Comparison of ENCODE assay signal across 18 cellular contexts in genomic region chr17:76051071-76051467, GRCh38. TPM values are rescaled to one million over a fixed set of nuclear protein-coding genes. Genes with fewer than 3 reads are reported as not detected.
DNase-seq lines count a peak whose midpoint lies in the region; ATAC-seq and TF ChIP-seq lines count a peak whose summit lies in the region.
"Had no signal": no experiment of that assay in that cellular context is flagged by ENCODE, and none has a peak within 500 bp of the region (broad histone marks: within the 10 kb centered on the region; RNA-seq: fewer than 3 reads in every experiment).

No MANE protein-coding gene starts in this region.

- H4K20me1 ChIP-seq in H9 (ENCODE audit: control insufficient read depth, insufficient read depth, insufficient read length) = no peaks in the 10 kb centered on the region

- H2AK5ac ChIP-seq in H9 (ENCODE audit: insufficient read length, low read length) = no peak overlapping the region

- H3T11ph ChIP-seq in H9 (ENCODE audit: low read length) = no peak overlapping the region

- H3K4me1 Mint-ChIP-seq in H9 = peaks cover 3 to 15% of the 10 kb centered on the region in 2 experiments
- H3K4me1 Mint-ChIP-seq in Caco-2 (ENCODE audit: low read depth, unreplicated experiment) = peaks cover 9% of the 10 kb centered on the region

- H3K4me3 Mint-ChIP-seq in H9 (no peak overlapping the region), Caco-2 (ENCODE audit: unreplicated experiment) (no peak overlapping the region)

- H3K9me3 Mint-ChIP-seq in H9 (no peaks in the 10 kb centered on the region), Caco-2 (ENCODE audit: unreplicated experiment) (no peaks in the 10 kb centered on the region)

- no peaks in the 10 kb centered on the region for H3K23me2 ChIP-seq in H9 (ENCODE audit: insufficient read length, low read depth, low read length, poor library complexity, severe bottlenecking)

- no peaks in the 10 kb centered on the region for H3K79me1 ChIP-seq in H9 (ENCODE audit: insufficient read depth, low read depth, low read length, poor library complexity, severe bottlenecking)

- H3K79me2 ChIP-seq in H9 (ENCODE audit: insufficient read depth, low read length) = no peaks in the 10 kb centered on the region

- H4K8ac ChIP-seq in H9 (replicated peaks; ENCODE audit: insufficient read length, low read depth, low read length) = no peak overlapping the region

- DNase-seq in H9 (no peak), iris pigment epithelial cell (ENCODE audit: low read depth) (peak; percentile 50), psoas muscle (no peak), left ventricle myocardium inferior (no peak), heart left ventricle (no peak), Caco-2 (no peak)
- DNase-seq: activated CD4-positive, alpha-beta T cell treated with anti-CD3 and anti-CD28 coated beads for 1 hour; erythroblast; glutamatergic neuron; islet precursor cell; KBM-7; NCI-H1417 treated with DMSO at 0.1 percent for 48 hours; NCI-H226; Right ventricle myocardium superior had no signal

- no peak overlapping the region for H2BK15ac ChIP-seq in H9 (ENCODE audit: low read depth, low read length)

- no peaks in the 10 kb centered on the region for H3K4me1 ChIP-seq in H9 (ENCODE audit: insufficient read depth, low read length)
- no peaks in the 10 kb centered on the region for H3K4me1 ChIP-seq in psoas muscle
- peaks cover 7% of the 10 kb centered on the region for H3K4me1 ChIP-seq in left ventricle myocardium inferior
- H3K4me1 ChIP-seq in heart left ventricle = peaks cover 0 to 6% (median 0%) of the 10 kb centered on the region in 12 donors
- peaks cover 13% of the 10 kb centered on the region for H3K4me1 ChIP-seq in Caco-2

- no peak overlapping the region for H3K27ac ChIP-seq in H9 (ENCODE audit: insufficient read length, low read depth, low read length)
- H3K27ac ChIP-seq in VCaP = peak overlapping the region; percentile 74
- H3K27ac ChIP-seq in psoas muscle = peak overlapping the region; percentile 26
- no peak overlapping the region for H3K27ac ChIP-seq in left ventricle myocardium inferior (replicated peaks)
- H3K27ac ChIP-seq in heart left ventricle = no peak overlapping the region

- no peak overlapping the region for H4K91ac ChIP-seq in H9 (ENCODE audit: insufficient read length, low read depth, low read length)

- H3K56ac ChIP-seq in H9 (ENCODE audit: insufficient read length, low read depth, low read length) = no peak overlapping the region

- no peak for TF ChIP-seq POLR2A in heart left ventricle (IDR thresholded peaks at IDR 0.05)

- H3K27ac Mint-ChIP-seq in H9 = peak overlapping the region in 2 of 3 experiments; percentile 48 to 63; a peak in 3 of 7 replicates
- H3K27ac Mint-ChIP-seq in Caco-2 (ENCODE audit: unreplicated experiment) = no peak overlapping the region

- H3K9ac ChIP-seq in H9 (ENCODE audit: extremely low read depth, insufficient read length, low read length) = no peak overlapping the region

- no peak overlapping the region for H3K4me3 ChIP-seq in psoas muscle
- no peak overlapping the region for H3K4me3 ChIP-seq in left ventricle myocardium inferior
- H3K4me3 ChIP-seq in heart left ventricle = no peak overlapping the region
- no peak overlapping the region for H3K4me3 ChIP-seq in Caco-2 (ENCODE audit: low read depth, low read length)

- H3K18ac ChIP-seq in H9 (ENCODE audit: insufficient read length, low read depth, low read length) = no peak overlapping the region

- no peak overlapping the region for H2AFZ ChIP-seq in H9 (ENCODE audit: low read length)

- H3K23ac ChIP-seq in H9 (ENCODE audit: insufficient read length, low read depth, low read length) = no peak overlapping the region

- CTCF ChIA-PET in Caco-2 (lab: Charles Lee) = no interaction called here

- no peak overlapping the region for H2BK120ac ChIP-seq in H9 (ENCODE audit: low read depth, low read length, poor library complexity, severe bottlenecking)

- H3K27me3 ChIP-seq in H9 (ENCODE audit: insufficient read depth, low read length) (no peaks in the 10 kb centered on the region), psoas muscle (ENCODE audit: insufficient read depth in 3 of 3, low read length in 2 of 3) (no peaks in the 10 kb centered on the region), left ventricle myocardium inferior (ENCODE audit: low read depth) (no peaks in the 10 kb centered on the region), heart left ventricle (no peaks in the 10 kb centered on the region), Caco-2 (replicated peaks; ENCODE audit: control insufficient read depth, insufficient read depth, low read length) (no peaks in the 10 kb centered on the region)

- no peak overlapping the region for H3K4ac ChIP-seq in H9 (ENCODE audit: low read depth, low read length)

- H2BK5ac ChIP-seq in H9 (ENCODE audit: insufficient read length, low read length) = no peak overlapping the region

- H3K9me3 ChIP-seq in H9 (ENCODE audit: control insufficient read depth, low read depth, low read length) (no peaks in the 10 kb centered on the region), psoas muscle (no peaks in the 10 kb centered on the region), left ventricle myocardium inferior (replicated peaks) (no peaks in the 10 kb centered on the region), heart left ventricle (no peaks in the 10 kb centered on the region), Caco-2 (no peaks in the 10 kb centered on the region)

- H2BK20ac ChIP-seq in H9 (ENCODE audit: low read depth, low read length, poor library complexity, severe bottlenecking) = no peak overlapping the region

- POLR2A ChIA-PET in Caco-2 (lab: Charles Lee) = no interaction called here

- no CpG with 5 or more reads among the region's 6 CpGs for WGBS in H9 (ENCODE audit: extremely low coverage, insufficient read length, low lambda C conversion rate)
- WGBS in psoas muscle, 3 donors = 68 to 89% (median 75%) methylated on average over 6 of the region's 6 CpGs
- WGBS in heart left ventricle, 4 donors = 69 to 93% (median 83%) methylated on average over 6 of the region's 6 CpGs

- no peak overlapping the region for H4K5ac ChIP-seq in H9 (ENCODE audit: insufficient read length, low read depth, low read length)

- H3K27me3 Mint-ChIP-seq in H9 (ENCODE audit: low read depth) (no peaks in the 10 kb centered on the region), Caco-2 (ENCODE audit: insufficient read depth, unreplicated experiment) (no peaks in the 10 kb centered on the region)

- no peak for TF ChIP-seq CTCF in H9 (conservative IDR thresholded peaks at IDR 0.05)
- TF ChIP-seq CTCF in VCaP (conservative IDR thresholded peaks at IDR 0.05) = no peak
- TF ChIP-seq CTCF in psoas muscle (IDR thresholded peaks at IDR 0.05) = no peak
- TF ChIP-seq CTCF in left ventricle myocardium inferior (IDR thresholded peaks at IDR 0.05; ENCODE audit: borderline replicate concordance) = no peak
- TF ChIP-seq CTCF in heart left ventricle (IDR thresholded peaks at IDR 0.05) = no peak
- no peak for TF ChIP-seq CTCF in Caco-2 (IDR thresholded peaks at IDR 0.05; ENCODE audit: insufficient read depth in 1 of 2, low read depth in 1 of 2, low read length in 1 of 2, severe bottlenecking in 1 of 2, unreplicated experiment in 1 of 2)

- no peak overlapping the region for H3K4me2 ChIP-seq in H9 (ENCODE audit: insufficient read depth, insufficient read length, low read length)

- no TSS peak for BruUV-seq in Caco-2 (replicated peaks; lab: Mats Ljungman, UMichigan)

- H3K36me3 ChIP-seq in psoas muscle (ENCODE audit: insufficient read depth in 1 of 2, low read depth in 1 of 2) (peaks cover 13 to 100% of the 10 kb centered on the region in 2 donors), left ventricle myocardium inferior (peaks cover 98% of the 10 kb centered on the region), heart left ventricle (peaks cover 0 to 100% (median 98%) of the 10 kb centered on the region in 9 donors), Caco-2 (ENCODE audit: control insufficient read depth, insufficient read depth, low read length) (peaks cover 2% of the 10 kb centered on the region)

- H2BK12ac ChIP-seq in H9 (ENCODE audit: insufficient read length, low read depth, low read length) = no peak overlapping the region

- intact Hi-C loops in psoas muscle (cut with DNase I) = no loop called here
- intact Hi-C loops in left ventricle myocardium inferior (cut with micrococcal nuclease) = no loop called here
- intact Hi-C loops in heart left ventricle (cut with DNase I) = no loop called here
- intact Hi-C loops in Caco-2 (cut with micrococcal nuclease; ENCODE audit: unreplicated experiment) = no loop called here

- H3K14ac ChIP-seq in H9 (ENCODE audit: insufficient read depth, low read length) = no peak overlapping the region

- H3K36me3 Mint-ChIP-seq in H9 (ENCODE audit: insufficient read depth in 1 of 3, low read depth in 3 of 3) (peaks cover 34 to 76% (median 70%) of the 10 kb centered on the region in 3 experiments; a peak in 6 of 7 replicates), Caco-2 (ENCODE audit: insufficient read depth, unreplicated experiment) (peaks cover 89% of the 10 kb centered on the region)

- ATAC-seq in psoas muscle = peak; percentile 78 to 89 (median 87)
- no peak for ATAC-seq in heart left ventricle
- ATAC-seq in HG02884 (IDR thresholded peaks at IDR 0.05; ENCODE audit: unreplicated experiment) = no peak

RNA-seq across cellular contexts. Expression of gene SRP68, which starts 21.2 kb away (rescaled TPM):
- total RNA-seq in H9 (2021) (85.1 and 86.1 TPM in 2 replicates), psoas muscle (100 to 1,000 TPM in 2 of 4 donors, 10 to 100 TPM in 2; 87.3 to 117 (median 104) TPM), left ventricle myocardium inferior (57.4 TPM), heart left ventricle (10 to 100 TPM; 33.2 to 66.8 (median 59.4) TPM), Caco-2 (2022) (105 and 113 TPM in 2 replicates)
- polyA plus RNA-seq in psoas muscle (100 to 1,000 TPM in 1 of 3 donors, 10 to 100 TPM in 2; 72.4 to 141 (median 88.8) TPM), heart left ventricle (10 to 100 TPM; 26.8 to 80.0 TPM)

RNA-seq across cellular contexts. Expression of gene GALR2, which starts 23.5 kb away (rescaled TPM):
- 0.79 and 0.81 TPM in 2 replicates for total RNA-seq in H9 (2021)
- total RNA-seq in psoas muscle = under 1 TPM in 1 of 4 donors, not detected in 3; 0.22 TPM
- under 1 TPM; 0.05 to 0.16 (median 0.13) TPM for polyA plus RNA-seq in psoas muscle
- not detected for total RNA-seq in left ventricle myocardium inferior
- total RNA-seq in heart left ventricle = not detected
- polyA plus RNA-seq in heart left ventricle = under 1 TPM in 1 of 2 donors, not detected in 1; 0.18 TPM
- 0.50 and 0.79 TPM in 2 replicates for total RNA-seq in Caco-2 (2022)
- total RNA-seq: pulmonary artery endothelial cell, Right ventricle myocardium superior had no signal
- polyA plus RNA-seq: BJ had no signal

RNA-seq across cellular contexts. Expression of gene EVPL, which starts 24.0 kb away (rescaled TPM):
- total RNA-seq in H9 (2021) (0.48 and 0.53 TPM in 2 replicates), psoas muscle (under 1 TPM in 3 of 4 donors, not detected in 1; 0.16 to 0.36 (median 0.19) TPM), left ventricle myocardium inferior (not detected), heart left ventricle (1 to 10 TPM in 1 of 9 donors, under 1 TPM in 5, not detected in 3; 0.04 to 2.0 (median 0.09) TPM), Caco-2 (2022) (0.16 and 0.46 TPM in 2 replicates)
- polyA plus RNA-seq in psoas muscle (under 1 TPM; 0.03 to 0.07 (median 0.05) TPM), heart left ventricle (under 1 TPM; 0.03 to 0.04 TPM)
- total RNA-seq: pulmonary artery endothelial cell had no signal
- polyA plus RNA-seq: BJ had no signal

RNA-seq across cellular contexts. Expression of gene ZACN, which starts 27.9 kb away (rescaled TPM):
- total RNA-seq in H9 (2021) (0.09 and 0.31 TPM in 2 replicates), psoas muscle (under 1 TPM in 1 of 4 donors, not detected in 3; 0.08 TPM), left ventricle myocardium inferior (not detected), heart left ventricle (under 1 TPM in 1 of 9 donors, not detected in 8; 0.13 TPM), Caco-2 (2022) (0.34 TPM in 1 of 2 replicates, not detected in the other)
- polyA plus RNA-seq in psoas muscle (1 to 10 TPM in 2 of 3 donors, under 1 TPM in 1; 0.98 to 1.6 (median 1.4) TPM), heart left ventricle (1 to 10 TPM in 1 of 2 donors, under 1 TPM in 1; 0.51 to 1.5 TPM)
- total RNA-seq: pulmonary artery endothelial cell, Right ventricle myocardium superior had no signal

RNA-seq across cellular contexts. Expression of gene CDK3, which starts 50.4 kb away (rescaled TPM):
- total RNA-seq in H9 (2021) (11.7 and 14.3 TPM in 2 replicates), psoas muscle (1 to 10 TPM in 1 of 4 donors, under 1 TPM in 3; 0.60 to 1.4 (median 0.62) TPM), left ventricle myocardium inferior (1.8 TPM), heart left ventricle (1 to 10 TPM in 6 of 9 donors, under 1 TPM in 1, not detected in 2; 0.46 to 3.1 (median 1.5) TPM), Caco-2 (2022) (5.2 and 6.8 TPM in 2 replicates)
- polyA plus RNA-seq in psoas muscle (1 to 10 TPM in 2 of 3 donors, under 1 TPM in 1; 0.47 to 1.9 (median 1.1) TPM), heart left ventricle (1 to 10 TPM; 1.6 to 3.6 TPM)

Comparison
In these comparisons a context has a peak if more than half of its experiments do, and no peak if none do; other contexts are left out.
1. H3K27ac ChIP-seq: peak in VCaP (single experiment) and psoas muscle (single experiment); none in H9 (single experiment), left ventricle myocardium inferior (single experiment) and heart left ventricle (0 of 12).
2. ATAC-seq: peak in psoas muscle (4 of 4); none in heart left ventricle (0 of 4) and HG02884 (single experiment).